In genomic region chr10:29229258-29229705, GRCh38 we compare ENCODE assay signal across 1 cellular context.
TF ChIP-seq lines count a peak whose summit lies in the region.

No MANE protein-coding gene starts in this region.

TF ChIP-seq in IMR-90, 13 proteins besides CTCF, POLR2A, EP300 and RAD21:
- TF ChIP-seq CHD1 (IDR thresholded peaks at IDR 0.05; ENCODE audit: low read depth, low read length), result no peak
- TF ChIP-seq NFE2L2 (IDR thresholded peaks at IDR 0.05; ENCODE audit: low read depth, low read length), result no peak
- no peak for TF ChIP-seq RCOR1 (IDR thresholded peaks at IDR 0.05; ENCODE audit: insufficient replicate concordance, low read length)
- TF ChIP-seq ELK1 (IDR thresholded peaks at IDR 0.05; ENCODE audit: borderline replicate concordance, low read depth, low read length), result no peak
- TF ChIP-seq SMC3 (IDR thresholded peaks at IDR 0.05; ENCODE audit: low read depth, low read length), result no peak
- no peak for TF ChIP-seq FOS (IDR thresholded peaks at IDR 0.05; ENCODE audit: low read depth, low read length)
- TF ChIP-seq RFX5 (IDR thresholded peaks at IDR 0.05; ENCODE audit: low read depth, low read length), result no peak
- TF ChIP-seq MAFK (IDR thresholded peaks at IDR 0.05; ENCODE audit: low read depth, low read length), result no peak
- TF ChIP-seq USF2 (IDR thresholded peaks at IDR 0.05; ENCODE audit: low read depth, low read length), result no peak
